In genomic region chr3:196867507-196868296, GRCh38 we compare ENCODE assay signal across 8 cellular contexts. TPM values are rescaled to one million over a fixed set of nuclear protein-coding genes. Genes with fewer than 3 reads are reported as not detected.
DNase-seq lines count a peak whose midpoint lies in the region; ATAC-seq and TF ChIP-seq lines count a peak whose summit lies in the region.

SENP5 (plus strand) TSS chr3:196867920; CDS start chr3:196885182, 17,262 bp downstream.

- H3K4me3 ChIP-seq in SJSA1 (peak within 1 kb of the TSS; percentile 95), neural progenitor cell (peak within 1 kb of the TSS; percentile 98), stomach smooth muscle (ENCODE audit: low read length in 2 of 2) (peak within 1 kb of the TSS; percentile 73 to 93)

- peaks cover 49% of the 10 kb centered on the region for H3K79me2 ChIP-seq in neural progenitor cell (ENCODE audit: low read depth)

- no peaks in the 10 kb centered on the region for H3K9me3 ChIP-seq in SJSA1 (replicated peaks)
- H3K9me3 ChIP-seq in neural progenitor cell (ENCODE audit: low read depth): peaks cover 3% of the 10 kb centered on the region
- H3K9me3 ChIP-seq in stomach smooth muscle (ENCODE audit: control insufficient read depth in 2 of 2, low read length in 2 of 2): no peaks in the 10 kb centered on the region

- H3K27ac ChIP-seq in SJSA1 (peak within 1 kb of the TSS; percentile 79), foreskin keratinocyte (peak within 1 kb of the TSS; percentile 65), neural progenitor cell (peak within 1 kb of the TSS; percentile 88), stomach smooth muscle (ENCODE audit: low read length) (peak within 1 kb of the TSS; percentile 95)

- H3K27me3 Mint-ChIP-seq in HFFc6 (ENCODE audit: insufficient read depth): no peaks in the 10 kb centered on the region
- H3K27me3 Mint-ChIP-seq in neural progenitor cell (ENCODE audit: insufficient read depth, low read depth): no peaks in the 10 kb centered on the region

- TF ChIP-seq CTCF in HFFc6 (IDR thresholded peaks at IDR 0.05) (peak; percentile 14; the same call in 1 of the 2 replicates), foreskin keratinocyte (conservative IDR thresholded peaks at IDR 0.05) (no peak), neural progenitor cell (IDR thresholded peaks at IDR 0.05) (peak; percentile 7)

- ATAC-seq in foreskin keratinocyte: peak; percentile 94

- H2AFZ ChIP-seq in neural progenitor cell (replicated peaks): peak within 1 kb of the TSS; percentile 77

- H3K4me1 ChIP-seq in SJSA1 (replicated peaks): peaks cover 21% of the 10 kb centered on the region
- peaks cover 4% of the 10 kb centered on the region for H3K4me1 ChIP-seq in foreskin keratinocyte
- peaks cover 11% of the 10 kb centered on the region for H3K4me1 ChIP-seq in neural progenitor cell
- H3K4me1 ChIP-seq in stomach smooth muscle (ENCODE audit: control insufficient read depth, insufficient read depth, low read length): peaks cover 29% of the 10 kb centered on the region

- H3K9me3 Mint-ChIP-seq in HFFc6: peaks cover 12% of the 10 kb centered on the region
- peaks cover 9% of the 10 kb centered on the region for H3K9me3 Mint-ChIP-seq in neural progenitor cell

- peak within 1 kb of the TSS; percentile 96 for H3K27ac Mint-ChIP-seq in HFFc6
- peak within 1 kb of the TSS; percentile 89 for H3K27ac Mint-ChIP-seq in neural progenitor cell

- H3K9ac ChIP-seq in neural progenitor cell (peak within 1 kb of the TSS; percentile 98), stomach smooth muscle (ENCODE audit: low read length in 2 of 2) (peak within 1 kb of the TSS; percentile 76 to 95)

- H3K4me2 ChIP-seq in neural progenitor cell: peak within 1 kb of the TSS; percentile 99

- peaks cover 14% of the 10 kb centered on the region for H4K20me1 ChIP-seq in neural progenitor cell (ENCODE audit: low read depth)

- peaks cover 19% of the 10 kb centered on the region for H3K36me3 ChIP-seq in SJSA1
- no peaks in the 10 kb centered on the region for H3K36me3 ChIP-seq in neural progenitor cell
- no peaks in the 10 kb centered on the region for H3K36me3 ChIP-seq in stomach smooth muscle (ENCODE audit: control insufficient read depth in 2 of 2, insufficient read depth in 2 of 2, low read length in 2 of 2)

- peak within 1 kb of the TSS; percentile 99 for H3K4me3 Mint-ChIP-seq in HFFc6
- H3K4me3 Mint-ChIP-seq in neural progenitor cell: peak within 1 kb of the TSS; percentile 97

- DNase-seq in GM04504 (ENCODE audit: low read depth) (peak; percentile 73), HFFc6 (peak; percentile 80), MV-4-11 (lab: John Stamatoyannopoulos, UW) (peak; percentile 77), SJSA1 (ENCODE audit: low read depth in 1 of 2, low spot score in 2 of 2) (peak; percentile 79 to 86), foreskin keratinocyte (peak; percentile 49 to 74), neural progenitor cell (ENCODE audit: low spot score) (peak; percentile 97)
- peak; percentile 57 to 87 (median 70) for DNase-seq in activated naive CD4-positive, alpha-beta T cell (lab: John Stamatoyannopoulos, UW)

- H3K36me3 Mint-ChIP-seq in HFFc6 (ENCODE audit: low read depth) (peaks cover 8% of the 10 kb centered on the region), neural progenitor cell (peaks cover 7% of the 10 kb centered on the region)

- H3K27me3 ChIP-seq in SJSA1 (replicated peaks): no peaks in the 10 kb centered on the region
- no peaks in the 10 kb centered on the region for H3K27me3 ChIP-seq in foreskin keratinocyte
- no peaks in the 10 kb centered on the region for H3K27me3 ChIP-seq in neural progenitor cell
- no peaks in the 10 kb centered on the region for H3K27me3 ChIP-seq in stomach smooth muscle (ENCODE audit: control insufficient read depth in 1 of 2, insufficient read depth in 2 of 2, low read length in 2 of 2)

- peaks cover 8% of the 10 kb centered on the region for H3F3A ChIP-seq in neural progenitor cell (ENCODE audit: low read depth)

- peaks cover 23% of the 10 kb centered on the region for H3K4me1 Mint-ChIP-seq in HFFc6 (ENCODE audit: low read depth)
- peaks cover 17% of the 10 kb centered on the region for H3K4me1 Mint-ChIP-seq in neural progenitor cell

RNA-seq across cellular contexts. Expression of gene SENP5, which starts in this region (rescaled TPM):
- total RNA-seq in HFFc6 (2021; fragmentation: NEBNext Ultra II Directional; extraction: Animal tissue kit (Norgen Biotek cat#: 25700)): 10 to 100 TPM; 25.2 to 33.0 (median 29.1) TPM
- total RNA-seq in SJSA1 (2014; rRNA removed; shearing (Covaris generic)): 35.6 and 43.0 TPM in 2 replicates
- 26.6 and 28.3 TPM in 2 replicates for total RNA-seq in foreskin keratinocyte
- polyA plus RNA-seq in foreskin keratinocyte: 5.7 and 6.4 TPM in 2 replicates
- total RNA-seq in neural progenitor cell (ENCODE audit: low replicate concordance): 42.7 and 46.1 TPM in 2 replicates

Comparison
In these comparisons a context has a peak if more than half of its experiments do, and no peak if none do; other contexts are left out.
1. Peak in every context shown above with its lines: DNase-seq, ATAC-seq, H3K4me3 ChIP-seq and H3K27ac ChIP-seq.